25 cellular contexts compared by ENCODE assay signal in genomic region chr20:20299904-20300303, GRCh38.
"Had no signal": no experiment of that assay in that cellular context is flagged by ENCODE, and none has a peak within 500 bp of the region (broad histone marks: within the 10 kb centered on the region; RNA-seq: fewer than 3 reads in every experiment).

No MANE protein-coding gene starts in this region.

- H3K4me3 Mint-ChIP-seq: IgD-negative memory B cell had no signal

- H3K4me3 ChIP-seq: K562, Peyer's patch, SJSA1, SK-N-MC had no signal

- H3K9me3 ChIP-seq: Peyer's patch, SJSA1 had no signal

- H3K4me1 ChIP-seq: Peyer's patch, SJSA1 had no signal

- H3K27ac Mint-ChIP-seq: IgD-negative memory B cell had no signal

- H3K27me3 ChIP-seq: Peyer's patch had no signal

- H3K36me3 ChIP-seq: Peyer's patch, SJSA1 had no signal

- H3K27ac ChIP-seq: KMS-11, Peyer's patch, SJSA1, SK-N-MC had no signal

- DNase-seq: Kasumi-1, MV-4-11, NCI-H1048, NCI-H1105, NCI-H1417, NCI-H1436 treated with DMSO at 0.1 percent for 48 hours, NCI-H1694 treated with DMSO at 0.1 percent for 48 hours, NCI-H1930, NCI-H2081, NCI-H2107, NCI-H226, NCI-H446, NCI-H510A, NCI-H524 treated with DMSO at 0.1 percent for 48 hours, NCI-H69, NCI-H774, Peyer's patch, Right ventricle myocardium superior, RPMI8226, SIG-M5 had no signal

- ATAC-seq: K562 had no signal
